Comparison of ENCODE assay signal across 8 cellular contexts in genomic region chr17:44350733-44351226, GRCh38. TPM values are rescaled to one million over a fixed set of nuclear protein-coding genes. Genes with fewer than 3 reads are reported as not detected.
DNase-seq lines count a peak whose midpoint lies in the region; ATAC-seq and TF ChIP-seq lines count a peak whose summit lies in the region.

No MANE protein-coding gene starts in this region.

- no peak overlapping the region for H2AFZ ChIP-seq in trophoblast cell (ENCODE audit: insufficient read depth, low read length, poor library complexity)

- H3K27ac Mint-ChIP-seq in activated T-helper 2 cell treated with anti-CD3 and anti-CD28 coated beads, Interferon-gamma antibody, Interleukin-2, Interleukin-4, amounts not matched to agents 10 μg/mL and 5 μg/mL and 100 μg/mL, durations not matched to agents 14 hours and 24 hours and 36 hours = no peak overlapping the region

- H3K79me2 ChIP-seq in trophoblast cell (ENCODE audit: control insufficient read depth, insufficient read depth, low read length, poor library complexity) = no peaks in the 10 kb centered on the region

- H3K9me3 Mint-ChIP-seq in activated T-helper 2 cell treated with anti-CD3 and anti-CD28 coated beads, Interferon-gamma antibody, Interleukin-2, Interleukin-4, amounts not matched to agents 10 μg/mL and 5 μg/mL and 100 μg/mL, durations not matched to agents 14 hours and 24 hours and 36 hours = no peaks in the 10 kb centered on the region

- no peak for TF ChIP-seq EP300 in gastroesophageal sphincter (IDR thresholded peaks at IDR 0.05)

- no peak overlapping the region for H3K9ac ChIP-seq in trophoblast cell (ENCODE audit: low read length)

- no peak overlapping the region for H3K14ac ChIP-seq in trophoblast cell (ENCODE audit: low read length)

- H3K4me3 Mint-ChIP-seq in activated T-helper 2 cell treated with anti-CD3 and anti-CD28 coated beads, Interferon-gamma antibody, Interleukin-2, Interleukin-4, amounts not matched to agents 10 μg/mL and 5 μg/mL and 100 μg/mL, durations not matched to agents 14 hours and 24 hours and 36 hours (ENCODE audit: low read depth) = no peak overlapping the region

- H3K36me3 Mint-ChIP-seq in activated T-helper 2 cell treated with anti-CD3 and anti-CD28 coated beads, Interferon-gamma antibody, Interleukin-2, Interleukin-4, amounts not matched to agents 10 μg/mL and 5 μg/mL and 100 μg/mL, durations not matched to agents 14 hours and 24 hours and 36 hours (ENCODE audit: low read depth) = peaks cover 7% of the 10 kb centered on the region

- H4K12ac ChIP-seq in trophoblast cell (ENCODE audit: low read depth, low read length) = no peak overlapping the region

- H3K23ac ChIP-seq in trophoblast cell (ENCODE audit: low read length) = no peak overlapping the region

- H3K4me3 ChIP-seq in BJ (ENCODE audit: low read depth, low read length) (no peak overlapping the region), H7 (ENCODE audit: insufficient read depth, low read depth, low read length) (no peak overlapping the region), gastroesophageal sphincter (no peak overlapping the region), trophoblast cell (ENCODE audit: low read depth, low read length) (no peak overlapping the region), aorta (ENCODE audit: low read length in 2 of 2) (no peak overlapping the region)

- no peak overlapping the region for H2BK5ac ChIP-seq in trophoblast cell (ENCODE audit: low read depth, low read length, poor library complexity)

- no peaks in the 10 kb centered on the region for H3K9me3 ChIP-seq in gastroesophageal sphincter
- no peaks in the 10 kb centered on the region for H3K9me3 ChIP-seq in trophoblast cell (ENCODE audit: insufficient read depth, low read depth, low read length)
- no peaks in the 10 kb centered on the region for H3K9me3 ChIP-seq in aorta (ENCODE audit: control insufficient read depth, low read length)

- no peak overlapping the region for H3K18ac ChIP-seq in trophoblast cell (ENCODE audit: low read length)

- no peaks in the 10 kb centered on the region for H3K79me1 ChIP-seq in trophoblast cell (ENCODE audit: low read length)

- CTCF ChIA-PET in BJ (lab: Yijun Ruan, JAX) = interaction anchor here (0.8 to 7.1 kb wide), 12 partner anchors 10 to 193 kb away, joined by 3 to 69 read pairs (median 4); partner anchors contain the start of gene FAM171A2

- ATAC-seq in gastroesophageal sphincter = no peak
- ATAC-seq in aorta (ENCODE audit: low FRiP score) = peak; percentile 47

- POLR2A ChIA-PET in BJ (lab: Charles Lee) = no interaction called here

- H3K27ac ChIP-seq in gastroesophageal sphincter = no peak overlapping the region
- no peak overlapping the region for H3K27ac ChIP-seq in trophoblast cell (ENCODE audit: low read depth, low read length)
- no peak overlapping the region for H3K27ac ChIP-seq in aorta (ENCODE audit: low read depth in 1 of 2, low read length in 2 of 2)

- peaks cover 10% of the 10 kb centered on the region for H3K27me3 Mint-ChIP-seq in activated T-helper 2 cell treated with anti-CD3 and anti-CD28 coated beads, Interferon-gamma antibody, Interleukin-2, Interleukin-4, amounts not matched to agents 10 μg/mL and 5 μg/mL and 100 μg/mL, durations not matched to agents 14 hours and 24 hours and 36 hours (ENCODE audit: low read depth)

- H4K8ac ChIP-seq in trophoblast cell (ENCODE audit: low read depth, low read length) = no peak overlapping the region

- H3K36me3 ChIP-seq in BJ (ENCODE audit: control insufficient read depth, insufficient read depth, low read length) = peaks cover 22% of the 10 kb centered on the region
- H3K36me3 ChIP-seq in H7 (replicated peaks; ENCODE audit: control insufficient read depth, insufficient read depth, low read length) = peaks cover 2% of the 10 kb centered on the region
- peaks cover 0 to 50% of the 10 kb centered on the region in 2 donors for H3K36me3 ChIP-seq in gastroesophageal sphincter
- H3K36me3 ChIP-seq in trophoblast cell (ENCODE audit: control insufficient read depth in 1 of 2, insufficient read depth in 2 of 2, low read length in 2 of 2) = peaks cover 40 to 45% of the 10 kb centered on the region in 2 experiments
- H3K36me3 ChIP-seq in aorta (ENCODE audit: control insufficient read depth in 1 of 2, insufficient read depth in 2 of 2, low read length in 1 of 2) = no peaks in the 10 kb centered on the region

- no peak overlapping the region for H2AK5ac ChIP-seq in trophoblast cell (ENCODE audit: low read length)

- peak; percentile 85 for TF ChIP-seq CTCF in BJ (IDR thresholded peaks at IDR 0.05; ENCODE audit: insufficient read depth, low read depth, low read length)
- TF ChIP-seq CTCF in gastroesophageal sphincter (IDR thresholded peaks at IDR 0.05) = peak in 3 of 4 experiments; percentile 49 to 75 (median 63)

- TF ChIP-seq POLR2A in gastroesophageal sphincter (IDR thresholded peaks at IDR 0.05) = no peak

- no peak overlapping the region for H2BK12ac ChIP-seq in trophoblast cell (ENCODE audit: low read length)

- no peak overlapping the region for H2BK120ac ChIP-seq in trophoblast cell (ENCODE audit: insufficient read depth, low read length, poor library complexity)

- H3K4ac ChIP-seq in trophoblast cell (ENCODE audit: low read depth, low read length) = no peak overlapping the region

- no peak overlapping the region for H4K91ac ChIP-seq in trophoblast cell (ENCODE audit: low read depth, low read length)

- H3K27me3 ChIP-seq in BJ (ENCODE audit: control insufficient read depth, insufficient read depth, low read length) (no peaks in the 10 kb centered on the region), H7 (ENCODE audit: control insufficient read depth, insufficient read depth, low read length) (peaks cover 4% of the 10 kb centered on the region; the same call in 1 of the 2 replicates), gastroesophageal sphincter (no peaks in the 10 kb centered on the region), trophoblast cell (ENCODE audit: insufficient read depth, low read length) (no peaks in the 10 kb centered on the region), aorta (ENCODE audit: control insufficient read depth in 1 of 2, insufficient read depth in 2 of 2, low read length in 1 of 2) (no peaks in the 10 kb centered on the region)

- H3K4me1 Mint-ChIP-seq in activated T-helper 2 cell treated with anti-CD3 and anti-CD28 coated beads, Interferon-gamma antibody, Interleukin-2, Interleukin-4, amounts not matched to agents 10 μg/mL and 5 μg/mL and 100 μg/mL, durations not matched to agents 14 hours and 24 hours and 36 hours (ENCODE audit: low read depth) = peaks cover 6% of the 10 kb centered on the region

- H3K4me2 ChIP-seq in trophoblast cell (ENCODE audit: low read length) = no peak overlapping the region

- DNase-seq in BJ (ENCODE audit: low read depth) (no peak), H7 (peak; percentile 94), RPMI7951 (ENCODE audit: low read depth) (peak; percentile 46), trophoblast cell (peak; percentile 62 to 80), aorta (peak; percentile 68 to 87), GOT3 (lab: John Stamatoyannopoulos, UW) (no peak)
- peak; percentile 66 for DNase-seq in activated T-helper 2 cell treated with anti-CD3 and anti-CD28 coated beads, Interferon-gamma antibody, Interleukin-2, Interleukin-4, amounts not matched to agents 10 μg/mL and 5 μg/mL and 100 μg/mL, durations not matched to agents 14 hours and 24 hours and 36 hours (ENCODE audit: low spot score)

- H3K4me1 ChIP-seq in gastroesophageal sphincter = peaks cover 0 to 26% (median 7%) of the 10 kb centered on the region in 3 donors
- H3K4me1 ChIP-seq in trophoblast cell (ENCODE audit: control insufficient read depth in 1 of 2, insufficient read depth in 2 of 2, low read length in 2 of 2) = peaks cover 2 to 8% of the 10 kb centered on the region in 2 experiments
- no peaks in the 10 kb centered on the region for H3K4me1 ChIP-seq in aorta (ENCODE audit: control insufficient read depth in 1 of 2, insufficient read depth in 2 of 2, low read length in 2 of 2)

- WGBS in gastroesophageal sphincter (ENCODE audit: low coverage in 1 of 2), 2 donors = 78% methylated on average over 4 of the region's 6 CpGs; no CpG with 5 or more reads in 1 of the 2 donors
- no CpG with 5 or more reads among the region's 6 CpGs for WGBS in trophoblast cell (ENCODE audit: extremely low coverage, insufficient coverage, insufficient read length)
- WGBS in aorta, 2 donors = 66% methylated on average over 6 of the region's 6 CpGs

- intact Hi-C loops in activated T-helper 2 cell treated with anti-CD3 and anti-CD28 coated beads, Interferon-gamma antibody, Interleukin-2, Interleukin-4, amounts not matched to agents 10 μg/mL and 5 μg/mL and 100 μg/mL, durations not matched to agents 14 hours and 24 hours and 36 hours (cut with micrococcal nuclease) = no loop called here
- intact Hi-C loops in aorta (cut with DNase I) = no loop called here

RNA-seq across cellular contexts. Expression of gene GRN, which starts 5.7 kb away (rescaled TPM):
- polyA plus RNA-seq in BJ (2011; rRNA removed) (213 and 581 TPM in 2 replicates), aorta (100 to 1,000 TPM; 125 to 145 TPM)
- 76.5 and 77.8 TPM in 2 replicates for polyA minus RNA-seq in BJ (2011; rRNA and poly(A)+ RNA removed)
- 122 and 161 TPM in 2 replicates for total RNA-seq in H7 (2014; rRNA removed; shearing (Covaris generic))
- total RNA-seq in RPMI7951 (2014; rRNA removed; shearing (Covaris generic)) = 156 and 202 TPM in 2 replicates
- 37.8 and 41.4 TPM in 2 replicates for total RNA-seq in activated T-helper 2 cell treated with anti-CD3 and anti-CD28 coated beads, Interferon-gamma antibody, Interleukin-2, Interleukin-4, amounts not matched to agents 10 μg/mL and 5 μg/mL and 100 μg/mL, durations not matched to agents 14 hours and 24 hours and 36 hours
- total RNA-seq in gastroesophageal sphincter (100 to 1,000 TPM; 108 to 237 (median 182) TPM), aorta (100 to 1,000 TPM; 162 to 248 TPM)
- polyA plus RNA-seq in trophoblast cell (2013) = 207 and 227 TPM in 2 replicates

RNA-seq across cellular contexts. Expression of gene FAM171A2, which starts 12.9 kb away (rescaled TPM):
- polyA plus RNA-seq in BJ (2011; rRNA removed) (1.3 and 2.3 TPM in 2 replicates), aorta (under 1 TPM in 1 of 2 donors, not detected in 1; 0.05 TPM)
- polyA minus RNA-seq in BJ (2011; rRNA and poly(A)+ RNA removed) = 1.0 and 2.6 TPM in 2 replicates
- total RNA-seq in H7 (2014; rRNA removed; shearing (Covaris generic)) = 23.7 and 24.1 TPM in 2 replicates
- total RNA-seq in RPMI7951 (2014; rRNA removed; shearing (Covaris generic)) = 1.1 and 1.9 TPM in 2 replicates
- total RNA-seq in activated T-helper 2 cell treated with anti-CD3 and anti-CD28 coated beads, Interferon-gamma antibody, Interleukin-2, Interleukin-4, amounts not matched to agents 10 μg/mL and 5 μg/mL and 100 μg/mL, durations not matched to agents 14 hours and 24 hours and 36 hours = 0.32 and 1.0 TPM in 2 replicates
- total RNA-seq in gastroesophageal sphincter (1 to 10 TPM in 2 of 4 donors, under 1 TPM in 1, not detected in 1; 0.50 to 3.0 (median 2.3) TPM), aorta (1 to 10 TPM in 1 of 2 donors, under 1 TPM in 1; 0.45 to 2.0 TPM)
- polyA plus RNA-seq in trophoblast cell (2013) = 8.4 and 8.6 TPM in 2 replicates

RNA-seq across cellular contexts. Expression of gene SLC25A39, which starts 26.2 kb away (rescaled TPM):
- polyA plus RNA-seq in BJ (2011; rRNA removed) (51.9 and 84.5 TPM in 2 replicates), aorta (100 to 1,000 TPM in 1 of 2 donors, 10 to 100 TPM in 1; 54.6 to 107 TPM)
- 30.3 and 35.1 TPM in 2 replicates for polyA minus RNA-seq in BJ (2011; rRNA and poly(A)+ RNA removed)
- total RNA-seq in H7 (2014; rRNA removed; shearing (Covaris generic)) = 281 and 295 TPM in 2 replicates
- total RNA-seq in RPMI7951 (2014; rRNA removed; shearing (Covaris generic)) = 85.1 and 87.4 TPM in 2 replicates
- total RNA-seq in activated T-helper 2 cell treated with anti-CD3 and anti-CD28 coated beads, Interferon-gamma antibody, Interleukin-2, Interleukin-4, amounts not matched to agents 10 μg/mL and 5 μg/mL and 100 μg/mL, durations not matched to agents 14 hours and 24 hours and 36 hours = 132 and 141 TPM in 2 replicates
- total RNA-seq in gastroesophageal sphincter (10 to 100 TPM; 36.2 to 61.8 (median 49.2) TPM), aorta (10 to 100 TPM; 50.2 to 61.5 TPM)
- polyA plus RNA-seq in trophoblast cell (2013) = 96.0 and 97.4 TPM in 2 replicates

RNA-seq across cellular contexts. Expression of gene ITGA2B, which starts 38.7 kb away (rescaled TPM):
- polyA plus RNA-seq in BJ (2011; rRNA removed) (0.05 and 0.11 TPM in 2 replicates), aorta (1 to 10 TPM in 1 of 2 donors, under 1 TPM in 1; 0.38 to 1.2 TPM)
- polyA minus RNA-seq in BJ (2011; rRNA and poly(A)+ RNA removed) = 0.09 TPM in 1 of 2 replicates, not detected in the other
- total RNA-seq in H7 (2014; rRNA removed; shearing (Covaris generic)) = 6.2 and 11.4 TPM in 2 replicates
- 0.36 and 0.68 TPM in 2 replicates for total RNA-seq in RPMI7951 (2014; rRNA removed; shearing (Covaris generic))
- 1.5 and 2.7 TPM in 2 replicates for total RNA-seq in activated T-helper 2 cell treated with anti-CD3 and anti-CD28 coated beads, Interferon-gamma antibody, Interleukin-2, Interleukin-4, amounts not matched to agents 10 μg/mL and 5 μg/mL and 100 μg/mL, durations not matched to agents 14 hours and 24 hours and 36 hours
- total RNA-seq in gastroesophageal sphincter (1 to 10 TPM in 1 of 4 donors, under 1 TPM in 2, not detected in 1; 0.31 to 1.2 (median 0.45) TPM), aorta (1 to 10 TPM; 3.3 to 3.4 TPM)
- polyA plus RNA-seq in trophoblast cell (2013) = 0.54 and 0.67 TPM in 2 replicates

RNA-seq across cellular contexts. Expression of gene RUNDC3A, which starts 42.4 kb away (rescaled TPM):
- polyA plus RNA-seq in BJ (2011; rRNA removed) (0.31 and 0.58 TPM in 2 replicates), aorta (under 1 TPM; 0.26 to 0.50 TPM)
- polyA minus RNA-seq in BJ (2011; rRNA and poly(A)+ RNA removed) = 0.14 TPM in 1 of 2 replicates, not detected in the other
- 5.1 and 5.7 TPM in 2 replicates for total RNA-seq in H7 (2014; rRNA removed; shearing (Covaris generic))
- total RNA-seq in RPMI7951 (2014; rRNA removed; shearing (Covaris generic)) = 0.12 TPM in 1 of 2 replicates, not detected in the other
- 0.16 and 0.18 TPM in 2 replicates for total RNA-seq in activated T-helper 2 cell treated with anti-CD3 and anti-CD28 coated beads, Interferon-gamma antibody, Interleukin-2, Interleukin-4, amounts not matched to agents 10 μg/mL and 5 μg/mL and 100 μg/mL, durations not matched to agents 14 hours and 24 hours and 36 hours
- total RNA-seq in gastroesophageal sphincter (1 to 10 TPM in 1 of 4 donors, under 1 TPM in 2, not detected in 1; 0.54 to 1.5 (median 0.69) TPM), aorta (under 1 TPM in 1 of 2 donors, not detected in 1; 0.75 TPM)
- 0.08 and 0.12 TPM in 2 replicates for polyA plus RNA-seq in trophoblast cell (2013)

Comparison
In these comparisons a context has a peak if more than half of its experiments do, and no peak if none do; other contexts are left out.
1. DNase-seq: peak in H7 (single experiment), RPMI7951 (single experiment), activated T-helper 2 cell treated with anti-CD3 and anti-CD28 coated beads, Interferon-gamma antibody, Interleukin-2, Interleukin-4, amounts not matched to agents 10 μg/mL and 5 μg/mL and 100 μg/mL, durations not matched to agents 14 hours and 24 hours and 36 hours (single experiment), trophoblast cell (2 of 2) and aorta (2 of 2); none in BJ (single experiment) and GOT3 (single experiment).